Comparison of ENCODE assay signal across 25 cellular contexts in the genomic region with DNA sequence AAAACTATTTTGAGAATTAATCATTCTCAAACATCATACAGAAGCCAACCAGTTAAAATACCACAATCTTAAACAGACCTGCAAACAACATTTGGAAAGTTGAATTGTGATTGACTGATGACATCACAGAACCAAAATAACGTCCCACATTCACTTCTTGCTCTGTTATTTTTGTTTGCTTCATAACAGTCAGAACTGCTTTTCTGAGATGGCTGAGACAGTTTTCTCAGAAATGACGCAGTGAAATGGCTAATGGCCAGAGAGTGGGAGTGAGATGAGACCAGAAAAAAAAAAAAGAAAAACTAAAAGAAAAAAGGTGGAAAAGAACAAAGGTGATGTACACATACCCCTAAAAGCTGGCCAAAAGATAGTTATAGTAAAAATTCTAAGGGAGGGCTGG.
DNase-seq lines count a peak whose midpoint lies in the region; ATAC-seq, FAIRE-seq and TF ChIP-seq lines count a peak whose summit lies in the region.
"Had no signal": no experiment of that assay in that cellular context is flagged by ENCODE, and none has a peak within 500 bp of the region (broad histone marks: within the 10 kb centered on the region; RNA-seq: fewer than 3 reads in every experiment).

No MANE protein-coding gene starts in this region.

- H3K4me1 Mint-ChIP-seq in activated T-helper 1 cell treated with anti-CD3 and anti-CD28 coated beads, Interleukin-12 subunit alpha, Interleukin-12 subunit beta, Interleukin-2, Interleukin-4 antibody, amounts not matched to agents 30 ng/mL and 10 ng/mL and 1 ng/mL, durations not matched to agents 14 hours and 24 hours and 36 hours (ENCODE audit: low read depth), result peaks cover 71% of the 10 kb centered on the region
- peaks cover 10% of the 10 kb centered on the region for H3K4me1 Mint-ChIP-seq in stimulated activated memory B cell treated with anti-CD40 and anti-IgM and Interleukin-4, amounts not matched to agents 10 μg/mL and 1 μg/mL and 100 μg/mL, for 72 hours
- H3K4me1 Mint-ChIP-seq: immature natural killer cell had no signal

- WGBS in HepG2 (ENCODE audit: low lambda C conversion rate), result 5% methylated on average over 2 of the region's 2 CpGs
- WGBS in right lobe of liver (ENCODE audit: insufficient coverage, low coverage, low lambda C conversion rate, missing lambda C conversion rate), result 54% methylated on average over 2 of the region's 2 CpGs

- no peak overlapping the region for H2AFZ ChIP-seq in HepG2 (ENCODE audit: low read length)

- no TSS peak for BruUV-seq in HepG2 (replicated peaks; lab: Mats Ljungman, UMichigan)

- TF ChIP-seq EP300 in HepG2 (IDR thresholded peaks at IDR 0.05; ENCODE audit: low read depth in 2 of 2, low read length in 2 of 2), result no peak
- TF ChIP-seq EP300 in HepG2 (CRISPR knock-in tag; IDR thresholded peaks at IDR 0.05; ENCODE audit: borderline replicate concordance), result no peak

- in situ Hi-C loops in HepG2 (cut with HindIII; ENCODE audit: extremely low pct_ligation_motif_present, low pct_unique_long_range_greater_than_20kb), result no loop called here

- H3K27ac Mint-ChIP-seq in activated T-helper 1 cell treated with anti-CD3 and anti-CD28 coated beads, Interleukin-12 subunit alpha, Interleukin-12 subunit beta, Interleukin-2, Interleukin-4 antibody, amounts not matched to agents 30 ng/mL and 10 ng/mL and 1 ng/mL, durations not matched to agents 14 hours and 24 hours and 36 hours, result peak overlapping the region; percentile 90
- peak overlapping the region; percentile 59 for H3K27ac Mint-ChIP-seq in stimulated activated memory B cell treated with anti-CD40 and anti-IgM and Interleukin-4, amounts not matched to agents 10 μg/mL and 1 μg/mL and 100 μg/mL, for 72 hours
- H3K27ac Mint-ChIP-seq: immature natural killer cell, WTC11 had no signal

- ATAC-seq in HepG2 (no peak), right lobe of liver (no peak), GM19463 (IDR thresholded peaks at IDR 0.05; ENCODE audit: unreplicated experiment) (no peak)
- no peak for ATAC-seq in stimulated activated memory B cell treated with anti-CD40 and anti-IgM and Interleukin-4, amounts not matched to agents 10 μg/mL and 1 μg/mL and 100 μg/mL, for 72 hours
- ATAC-seq: psoas muscle, WTC11 had no signal

- no peaks in the 10 kb centered on the region for H3K9me3 ChIP-seq in HepG2 (ENCODE audit: low read length)
- no peaks in the 10 kb centered on the region for H3K9me3 ChIP-seq in right lobe of liver
- H3K9me3 ChIP-seq: adrenal gland, thyroid gland had no signal

- H3K27me3 Mint-ChIP-seq in activated T-helper 1 cell treated with anti-CD3 and anti-CD28 coated beads, Interleukin-12 subunit alpha, Interleukin-12 subunit beta, Interleukin-2, Interleukin-4 antibody, amounts not matched to agents 30 ng/mL and 10 ng/mL and 1 ng/mL, durations not matched to agents 14 hours and 24 hours and 36 hours (ENCODE audit: insufficient read depth), result no peaks in the 10 kb centered on the region
- H3K27me3 Mint-ChIP-seq in stimulated activated memory B cell treated with anti-CD40 and anti-IgM and Interleukin-4, amounts not matched to agents 10 μg/mL and 1 μg/mL and 100 μg/mL, for 72 hours, result peaks cover 10% of the 10 kb centered on the region

- intact Hi-C loops in HepG2 (cut with micrococcal nuclease; ENCODE audit: unreplicated experiment) (no loop called here), right lobe of liver (cut with DNase I) (no loop called here)
- intact Hi-C loops in activated T-helper 1 cell treated with anti-CD3 and anti-CD28 coated beads, Interleukin-12 subunit alpha, Interleukin-12 subunit beta, Interleukin-2, Interleukin-4 antibody, amounts not matched to agents 30 ng/mL and 10 ng/mL and 1 ng/mL, durations not matched to agents 14 hours and 24 hours and 36 hours (cut with micrococcal nuclease), result loop anchor here (1.0 to 5.0 kb wide), 3 partner anchors 173 to 1331 kb away; no protein-coding TSS in a partner anchor

- no peak for TF ChIP-seq RAD21 in HepG2 (CRISPR knock-in tag; IDR thresholded peaks at IDR 0.05)

- no peaks in the 10 kb centered on the region for H4K20me1 ChIP-seq in HepG2 (ENCODE audit: insufficient read depth, low read length)

- TF ChIP-seq CTCF in HepG2 (CRISPR knock-in tag; IDR thresholded peaks at IDR 0.05), result no peak
- TF ChIP-seq CTCF in right lobe of liver (IDR thresholded peaks at IDR 0.05), result no peak

- TF ChIP-seq POLR2A in HepG2 (IDR thresholded peaks at IDR 0.05; ENCODE audit: insufficient read depth in 1 of 2, low read depth in 2 of 2, low read length in 2 of 2) (no peak), right lobe of liver (IDR thresholded peaks at IDR 0.05) (no peak), GM12892 (IDR thresholded peaks at IDR 0.05; ENCODE audit: low read depth, low read length) (no peak)

- no peak overlapping the region for H3K4me3 Mint-ChIP-seq in activated T-helper 1 cell treated with anti-CD3 and anti-CD28 coated beads, Interleukin-12 subunit alpha, Interleukin-12 subunit beta, Interleukin-2, Interleukin-4 antibody, amounts not matched to agents 30 ng/mL and 10 ng/mL and 1 ng/mL, durations not matched to agents 14 hours and 24 hours and 36 hours
- H3K4me3 Mint-ChIP-seq in stimulated activated memory B cell treated with anti-CD40 and anti-IgM and Interleukin-4, amounts not matched to agents 10 μg/mL and 1 μg/mL and 100 μg/mL, for 72 hours, result no peak overlapping the region
- H3K4me3 Mint-ChIP-seq: immature natural killer cell, WTC11 had no signal

- FAIRE-seq in HepG2 (lab: Jason Lieb, UNC) (no peak), GM12892 (lab: Jason Lieb, UNC) (peak; percentile 33)
- FAIRE-seq: colon had no signal

- H3K36me3 Mint-ChIP-seq in activated T-helper 1 cell treated with anti-CD3 and anti-CD28 coated beads, Interleukin-12 subunit alpha, Interleukin-12 subunit beta, Interleukin-2, Interleukin-4 antibody, amounts not matched to agents 30 ng/mL and 10 ng/mL and 1 ng/mL, durations not matched to agents 14 hours and 24 hours and 36 hours (ENCODE audit: low read depth), result peaks cover 15% of the 10 kb centered on the region
- H3K36me3 Mint-ChIP-seq in stimulated activated memory B cell treated with anti-CD40 and anti-IgM and Interleukin-4, amounts not matched to agents 10 μg/mL and 1 μg/mL and 100 μg/mL, for 72 hours, result no peaks in the 10 kb centered on the region
- H3K36me3 Mint-ChIP-seq: WTC11 had no signal

- H3K4me1 ChIP-seq in HepG2 (ENCODE audit: insufficient read depth, low read length) (no peaks in the 10 kb centered on the region), right lobe of liver (no peaks in the 10 kb centered on the region)
- H3K4me1 ChIP-seq: adrenal gland, psoas muscle, thyroid gland had no signal

- no peak overlapping the region for H3K4me3 ChIP-seq in HepG2 (replicated peaks in 1 of 3; ENCODE audit: insufficient read depth in 1 of 3, low read depth in 2 of 3, low read length in 3 of 3)
- no peak overlapping the region for H3K4me3 ChIP-seq in right lobe of liver
- H3K4me3 ChIP-seq: adrenal gland, psoas muscle, thyroid gland had no signal

- H3K9me3 Mint-ChIP-seq in activated T-helper 1 cell treated with anti-CD3 and anti-CD28 coated beads, Interleukin-12 subunit alpha, Interleukin-12 subunit beta, Interleukin-2, Interleukin-4 antibody, amounts not matched to agents 30 ng/mL and 10 ng/mL and 1 ng/mL, durations not matched to agents 14 hours and 24 hours and 36 hours, result peaks cover 30% of the 10 kb centered on the region
- H3K9me3 Mint-ChIP-seq in stimulated activated memory B cell treated with anti-CD40 and anti-IgM and Interleukin-4, amounts not matched to agents 10 μg/mL and 1 μg/mL and 100 μg/mL, for 72 hours, result no peaks in the 10 kb centered on the region
- H3K9me3 Mint-ChIP-seq: immature natural killer cell had no signal

- DNase-seq in HepG2 (ENCODE audit: low spot score), result no peak
- no peak for DNase-seq in right lobe of liver
- no peak for DNase-seq in GM12892 (ENCODE audit: insufficient read length)
- DNase-seq in activated T-helper 1 cell treated with anti-CD3 and anti-CD28 coated beads, Interleukin-12 subunit alpha, Interleukin-12 subunit beta, Interleukin-2, Interleukin-4 antibody, amounts not matched to agents 30 ng/mL and 10 ng/mL and 1 ng/mL, durations not matched to agents 14 hours and 24 hours and 36 hours (ENCODE audit: low spot score), result no peak
- no peak for DNase-seq in HuH-7 (ENCODE audit: low spot score)
- DNase-seq: activated effector memory CD4-positive, alpha-beta T cell treated with anti-CD3 and anti-CD28 coated beads, Interleukin-2, amount 50 U/mL, for 16 hours; effector CD8-positive, alpha-beta T cell; EL; erythroblast; foreskin fibroblast; GOT3; hippocampal formation; immature natural killer cell; KBM-7; mesenchymal stem cell; MM.1S; psoas muscle; SHP77; stimulated activated naive CD4-positive, alpha-beta T cell treated with Interleukin-2 at 50 U/mL for 16 hours; thyroid gland had no signal

- CTCF ChIA-PET in HepG2 (lab: Yijun Ruan, JAX; ENCODE audit: low intra/inter-chr PET ratio, low total read pairs), result no interaction called here

- H3K27ac ChIP-seq in HepG2 (ENCODE audit: extremely low read length, insufficient read depth, low read length), result no peak overlapping the region
- H3K27ac ChIP-seq in right lobe of liver, result no peak overlapping the region
- H3K27ac ChIP-seq: adrenal gland, psoas muscle, thyroid gland had no signal

- H3K9ac ChIP-seq in HepG2 (ENCODE audit: insufficient read depth, low read depth, low read length), result no peak overlapping the region

- no peaks in the 10 kb centered on the region for H3K36me3 ChIP-seq in HepG2 (replicated peaks in 1 of 2; ENCODE audit: control insufficient read depth in 1 of 2, insufficient read depth in 2 of 2, low read length in 2 of 2)
- no peaks in the 10 kb centered on the region for H3K36me3 ChIP-seq in right lobe of liver
- H3K36me3 ChIP-seq: adrenal gland, thyroid gland had no signal

- no peaks in the 10 kb centered on the region for H3K27me3 ChIP-seq in HepG2 (ENCODE audit: control insufficient read depth in 1 of 2, insufficient read depth in 2 of 2, low read length in 2 of 2)
- H3K27me3 ChIP-seq in right lobe of liver, result no peaks in the 10 kb centered on the region
- H3K27me3 ChIP-seq: adrenal gland, thyroid gland had no signal

- H3K79me2 ChIP-seq in HepG2 (ENCODE audit: insufficient read depth, low read length), result no peaks in the 10 kb centered on the region

- H3K4me2 ChIP-seq in HepG2 (ENCODE audit: low read depth, low read length), result no peak overlapping the region

- POLR2A ChIA-PET in HepG2 (lab: Yijun Ruan, JAX), result no interaction called here

TF ChIP-seq in HepG2, 621 proteins besides CTCF, POLR2A, EP300 and RAD21:
- TF ChIP-seq CREB1 (IDR thresholded peaks at IDR 0.05) (peak; percentile 71), CREB1 (CRISPR knock-in tag; IDR thresholded peaks at IDR 0.05) (no peak)
- TF ChIP-seq, protein P1, sequence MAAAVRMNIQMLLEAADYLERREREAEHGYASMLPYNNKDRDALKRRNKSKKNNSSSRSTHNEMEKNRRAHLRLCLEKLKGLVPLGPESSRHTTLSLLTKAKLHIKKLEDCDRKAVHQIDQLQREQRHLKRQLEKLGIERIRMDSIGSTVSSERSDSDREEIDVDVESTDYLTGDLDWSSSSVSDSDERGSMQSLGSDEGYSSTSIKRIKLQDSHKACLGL (CRISPR knock-in tag; IDR thresholded peaks at IDR 0.05), result no peak
